Comparison of ENCODE assay signal across 15 cellular contexts in genomic region chr21:28601708-28602107, GRCh38.
"Had no signal": no experiment of that assay in that cellular context is flagged by ENCODE, and none has a peak within 500 bp of the region (broad histone marks: within the 10 kb centered on the region; RNA-seq: fewer than 3 reads in every experiment).

No MANE protein-coding gene starts in this region.

- H3K4me1 ChIP-seq: gastrocnemius medialis, transverse colon had no signal

- H3K27me3 Mint-ChIP-seq: activated CD8-positive, alpha-beta memory T cell treated with anti-CD3 and anti-CD28 coated beads, Interleukin-2, amount 10 ng/mL, durations not matched to agents 7 days and 5 days; activated naive CD8-positive, alpha-beta T cell treated with anti-CD3 and anti-CD28 coated beads for 36 hours; naive thymus-derived CD8-positive, alpha-beta T cell had no signal

- H3K9me3 ChIP-seq: gastrocnemius medialis had no signal

- ATAC-seq: activated CD8-positive, alpha-beta memory T cell treated with anti-CD3 and anti-CD28 coated beads, Interleukin-2, amount 10 ng/mL, durations not matched to agents 7 days and 5 days; activated T-cell treated with anti-CD3 and anti-CD28 coated beads, Interleukin-2, amount 50 U/mL, for 4 hours; gastrocnemius medialis; naive thymus-derived CD8-positive, alpha-beta T cell had no signal

- H3K4me3 ChIP-seq: gastrocnemius medialis, right atrium auricular region, transverse colon had no signal

- H3K4me1 Mint-ChIP-seq: endodermal cell had no signal

- H3K27me3 ChIP-seq: gastrocnemius medialis, neutrophil, right atrium auricular region, transverse colon had no signal

- H3K27ac Mint-ChIP-seq: activated CD8-positive, alpha-beta memory T cell treated with anti-CD3 and anti-CD28 coated beads, Interleukin-2, amount 10 ng/mL, durations not matched to agents 7 days and 5 days; activated naive CD8-positive, alpha-beta T cell treated with anti-CD3 and anti-CD28 coated beads for 36 hours; endodermal cell; naive thymus-derived CD8-positive, alpha-beta T cell; T-helper 2 cell treated with Interferon-gamma antibody and Interleukin-4, amounts not matched to agents 5 μg/mL and 100 μg/mL, for 36 hours had no signal

- H3K27ac ChIP-seq: gastrocnemius medialis, neutrophil, right atrium auricular region, transverse colon had no signal

- H3K4me3 Mint-ChIP-seq: activated CD8-positive, alpha-beta memory T cell treated with anti-CD3 and anti-CD28 coated beads, Interleukin-2, amount 10 ng/mL, durations not matched to agents 7 days and 5 days; activated naive CD8-positive, alpha-beta T cell treated with anti-CD3 and anti-CD28 coated beads for 36 hours; activated T-cell treated with anti-CD3 and anti-CD28 coated beads, Interleukin-2, amount 50 U/mL, for 4 hours; endodermal cell; naive thymus-derived CD8-positive, alpha-beta T cell; T-helper 2 cell treated with Interferon-gamma antibody and Interleukin-4, amounts not matched to agents 5 μg/mL and 100 μg/mL, for 36 hours had no signal

- DNase-seq: activated CD4-positive, alpha-beta T cell treated with anti-CD3 and anti-CD28 coated beads, Interleukin-2, amount 50 U/mL, for 4 hours; activated CD8-positive, alpha-beta memory T cell treated with anti-CD3 and anti-CD28 coated beads, Interleukin-2, amount 10 ng/mL, durations not matched to agents 7 days and 5 days; activated gamma-delta T cell; activated naive CD8-positive, alpha-beta T cell treated with anti-CD3 and anti-CD28 coated beads for 36 hours; activated T-cell treated with anti-CD3 and anti-CD28 coated beads, Interleukin-2, amount 50 U/mL, for 4 hours; endodermal cell; gastrocnemius medialis; naive thymus-derived CD8-positive, alpha-beta T cell; stimulated activated naive CD4-positive, alpha-beta T cell; substantia nigra; SW 1271; transverse colon had no signal

- H3K36me3 ChIP-seq: gastrocnemius medialis, neutrophil, right atrium auricular region, transverse colon had no signal
